In the genomic region with DNA sequence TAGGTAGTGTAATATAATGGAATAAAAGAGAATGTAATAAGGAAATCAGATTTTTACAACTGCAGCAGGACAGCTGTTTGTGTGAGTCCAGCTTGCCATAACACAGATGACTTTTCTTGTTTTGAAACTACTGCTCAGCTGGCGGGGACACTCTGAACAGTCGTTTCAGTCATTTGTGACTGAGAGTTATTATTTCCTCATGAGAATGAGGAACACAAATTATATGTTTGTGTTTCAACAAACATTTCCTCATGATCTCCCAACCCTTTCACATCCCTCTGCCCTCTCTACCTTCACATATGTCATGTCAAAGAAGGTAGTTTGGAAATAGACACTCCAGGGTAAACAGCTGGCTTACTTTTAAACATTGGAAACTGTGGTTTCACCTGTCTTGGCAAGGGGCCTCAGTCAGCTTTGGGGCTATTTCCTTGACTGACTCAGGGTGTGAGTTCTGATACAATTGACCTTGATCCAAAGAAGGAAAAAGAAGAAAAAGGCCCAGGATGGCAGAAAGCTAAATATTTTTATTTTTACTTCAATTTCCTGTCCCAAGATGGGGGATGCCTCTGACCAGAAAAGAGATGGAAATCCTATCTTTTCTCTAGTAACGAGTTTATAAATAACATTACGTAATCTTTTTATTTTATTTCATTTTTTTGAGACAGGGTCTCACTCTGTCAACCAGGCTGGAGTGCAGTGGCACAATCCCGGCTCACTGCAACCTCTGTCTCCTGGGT, we compare ENCODE assay signal across 8 cellular contexts. TPM values are rescaled to one million over a fixed set of nuclear protein-coding genes. Genes with fewer than 3 reads are reported as not detected.
A peak's percentile ranks its signal among the peaks of the same experiment; 100 is the strongest.
DNase-seq lines count a peak whose midpoint lies in the region; ATAC-seq lines count a peak whose summit lies in the region.

No MANE protein-coding gene starts in this region.

- H3K4me3 Mint-ChIP-seq in dendritic cell treated with granulocyte-macrophage colony-stimulating factor and Interleukin-4, amounts not matched to agents 40 ng/mL and 50 ng/mL, for 4 days: peak overlapping the region; percentile 79

- no peak overlapping the region for H2BK15ac ChIP-seq in neuronal stem cell (ENCODE audit: low read length)

- H2BK5ac ChIP-seq in neuronal stem cell (ENCODE audit: low read length): no peak overlapping the region

- intact Hi-C loops in dendritic cell treated with granulocyte-macrophage colony-stimulating factor and Interleukin-4, amounts not matched to agents 40 ng/mL and 50 ng/mL, for 4 days (cut with micrococcal nuclease): loop anchor here (1.0 to 10.0 kb wide), 3 partner anchors 90 to 403 kb away; a partner anchor contains a TSS

- ATAC-seq in GM18861 (IDR thresholded peaks at IDR 0.05; ENCODE audit: unreplicated experiment) (peak; percentile 42), HG02759 (IDR thresholded peaks at IDR 0.05; ENCODE audit: unreplicated experiment) (peak; percentile 64)

- no peak overlapping the region for H3K14ac ChIP-seq in neuronal stem cell (ENCODE audit: low read length)

- H3K23ac ChIP-seq in neuronal stem cell (ENCODE audit: low read depth, low read length, poor library complexity): no peak overlapping the region

- DNase-seq in NCI-H69 (lab: John Stamatoyannopoulos, UW) (peak; percentile 52), neuronal stem cell (ENCODE audit: low spot score) (no peak), A172 (ENCODE audit: low spot score) (no peak), AG08396 (ENCODE audit: low spot score) (no peak), NCI-H345 (lab: John Stamatoyannopoulos, UW) (no peak)

- no peak overlapping the region for H3K4me2 ChIP-seq in neuronal stem cell (ENCODE audit: insufficient read depth, low read length, poor library complexity, severe bottlenecking)

- H3K36me3 Mint-ChIP-seq in dendritic cell treated with granulocyte-macrophage colony-stimulating factor and Interleukin-4, amounts not matched to agents 40 ng/mL and 50 ng/mL, for 4 days (ENCODE audit: low read depth): peaks cover 32% of the 10 kb centered on the region

- H4K8ac ChIP-seq in neuronal stem cell (ENCODE audit: low read depth, low read length): no peak overlapping the region

- WGBS in neuronal stem cell (ENCODE audit: extremely low coverage in 2 of 2, insufficient read length in 2 of 2, insufficient replicate concordance in 1 of 2), 2 donors: no CpG with 5 or more reads among the region's 5 CpGs

- H3K36me3 ChIP-seq in neuronal stem cell (replicated peaks in 1 of 2; ENCODE audit: control insufficient read depth in 2 of 2, insufficient read depth in 2 of 2, low read length in 2 of 2): no peaks in the 10 kb centered on the region

- H3K4me1 ChIP-seq in neuronal stem cell (ENCODE audit: control insufficient read depth in 2 of 2, insufficient read depth in 1 of 2, low read depth in 1 of 2, low read length in 2 of 2): peaks cover 0 to 2% of the 10 kb centered on the region in 2 donors

- H4K91ac ChIP-seq in neuronal stem cell (ENCODE audit: low read depth, low read length, poor library complexity): no peak overlapping the region

- H3K79me1 ChIP-seq in neuronal stem cell (ENCODE audit: low read depth, low read length): no peaks in the 10 kb centered on the region

- peak overlapping the region; percentile 99 for H3K27ac Mint-ChIP-seq in dendritic cell treated with granulocyte-macrophage colony-stimulating factor and Interleukin-4, amounts not matched to agents 40 ng/mL and 50 ng/mL, for 4 days

- H3K9me3 Mint-ChIP-seq in dendritic cell treated with granulocyte-macrophage colony-stimulating factor and Interleukin-4, amounts not matched to agents 40 ng/mL and 50 ng/mL, for 4 days: peaks cover 10% of the 10 kb centered on the region

- H3K27ac ChIP-seq in neuronal stem cell (replicated peaks; ENCODE audit: low read length): no peak overlapping the region

- H2AFZ ChIP-seq in neuronal stem cell (ENCODE audit: low read length): peak overlapping the region; percentile 93

- no peak overlapping the region for H2BK120ac ChIP-seq in neuronal stem cell (ENCODE audit: low read depth, low read length)

- H3K4me1 Mint-ChIP-seq in dendritic cell treated with granulocyte-macrophage colony-stimulating factor and Interleukin-4, amounts not matched to agents 40 ng/mL and 50 ng/mL, for 4 days (ENCODE audit: low read depth): peaks cover 70% of the 10 kb centered on the region

- no peak overlapping the region for H3K4ac ChIP-seq in neuronal stem cell (ENCODE audit: low read length)

- H3K4me3 ChIP-seq in neuronal stem cell (ENCODE audit: low read length in 2 of 2): peak overlapping the region in 1 of 2 donors; percentile 46

- H3K9ac ChIP-seq in neuronal stem cell (ENCODE audit: low read depth, low read length, poor library complexity): no peak overlapping the region

- H2BK12ac ChIP-seq in neuronal stem cell (ENCODE audit: low read length): no peak overlapping the region

- H3K27me3 ChIP-seq in neuronal stem cell (ENCODE audit: control insufficient read depth in 3 of 3, insufficient read depth in 3 of 3, low read depth in 1 of 3, low read length in 3 of 3): no peaks in the 10 kb centered on the region

- H3K9me3 ChIP-seq in neuronal stem cell (replicated peaks in 1 of 2; ENCODE audit: control insufficient read depth in 2 of 2, insufficient read depth in 1 of 2, low read depth in 1 of 2, low read length in 2 of 2): peaks cover 9% of the 10 kb centered on the region in 2 donors

- no peaks in the 10 kb centered on the region for H3K27me3 Mint-ChIP-seq in dendritic cell treated with granulocyte-macrophage colony-stimulating factor and Interleukin-4, amounts not matched to agents 40 ng/mL and 50 ng/mL, for 4 days

- H2AK5ac ChIP-seq in neuronal stem cell (ENCODE audit: low read depth, low read length): no peak overlapping the region

- H3K18ac ChIP-seq in neuronal stem cell (ENCODE audit: low read length): no peak overlapping the region

RNA-seq across cellular contexts. Expression of a gene that starts 0.6 kb away (rescaled TPM):
- polyA plus RNA-seq in neuronal stem cell (2013, experiment 1 of 2): 0.10 TPM
- 0.10 TPM for polyA plus RNA-seq in neuronal stem cell (2013, experiment 2 of 2)
- total RNA-seq in A172 (2014; rRNA removed; shearing (Covaris generic)): 10.4 and 13.0 TPM in 2 replicates
